9 cellular contexts compared by ENCODE assay signal in the genomic region with DNA sequence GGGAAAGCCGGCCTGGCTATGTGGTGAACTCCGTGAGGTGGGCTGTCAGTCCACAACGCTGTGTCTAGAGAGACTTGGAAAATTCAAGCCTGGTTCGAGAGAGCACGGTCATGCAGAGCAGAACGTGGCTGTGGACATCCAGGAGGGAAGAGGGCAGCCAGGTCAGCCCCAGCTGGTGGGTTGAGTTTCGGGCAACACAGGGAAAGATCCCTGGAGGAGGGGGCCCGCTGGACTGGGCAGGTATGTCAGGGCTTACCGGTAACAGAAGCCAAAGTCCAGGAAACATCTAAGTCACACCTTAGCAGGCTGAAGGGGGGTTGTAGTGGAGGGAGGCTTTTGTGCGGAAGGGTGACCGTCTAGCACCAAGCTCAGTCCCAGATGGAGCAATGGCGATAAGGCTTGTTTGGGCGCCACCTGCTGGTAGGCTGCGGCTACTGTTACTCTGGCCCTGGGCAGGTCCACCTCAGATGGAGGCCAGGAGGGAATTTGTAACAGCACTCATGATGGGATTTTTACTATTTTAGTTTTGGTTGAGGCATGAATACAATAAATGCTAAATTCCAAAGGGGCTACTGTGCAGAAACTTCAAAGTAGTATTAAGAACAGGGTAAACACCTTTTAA.
DNase-seq lines count a peak whose midpoint lies in the region; ATAC-seq, FAIRE-seq and TF ChIP-seq lines count a peak whose summit lies in the region.
"Had no signal": no experiment of that assay in that cellular context is flagged by ENCODE, and none has a peak within 500 bp of the region (broad histone marks: within the 10 kb centered on the region; RNA-seq: fewer than 3 reads in every experiment).

No MANE protein-coding gene starts in this region.

- TF ChIP-seq EP300 in esophagus muscularis mucosa (IDR thresholded peaks at IDR 0.05), result no peak

- H3K9me3 ChIP-seq in esophagus muscularis mucosa, result no peaks in the 10 kb centered on the region

- H3K27ac ChIP-seq in esophagus muscularis mucosa (replicated peaks in 1 of 4), result no peak overlapping the region

- POLR2A ChIA-PET in naive thymus-derived CD8-positive, alpha-beta T cell (lab: Charles Lee), result no interaction called here

- H3K4me1 ChIP-seq in esophagus muscularis mucosa, result peaks cover 0 to 4% (median 2%) of the 10 kb centered on the region in 4 donors

- WGBS in esophagus muscularis mucosa, result 42% methylated on average over 14 of the region's 14 CpGs

- H3K27ac Mint-ChIP-seq in naive thymus-derived CD8-positive, alpha-beta T cell, result peak overlapping the region in 1 of 10 donors; percentile 83
- no peak overlapping the region for H3K27ac Mint-ChIP-seq in stimulated activated memory B cell treated with anti-CD40 and anti-IgM and Interleukin-4, amounts not matched to agents 10 μg/mL and 1 μg/mL and 100 μg/mL, for 72 hours

- no peak for TF ChIP-seq POLR2A in esophagus muscularis mucosa (IDR thresholded peaks at IDR 0.05; ENCODE audit: low read depth)

- H3K4me3 Mint-ChIP-seq in naive thymus-derived CD8-positive, alpha-beta T cell, result peak overlapping the region in 1 of 10 donors; percentile 45
- H3K4me3 Mint-ChIP-seq in stimulated activated memory B cell treated with anti-CD40 and anti-IgM and Interleukin-4, amounts not matched to agents 10 μg/mL and 1 μg/mL and 100 μg/mL, for 72 hours, result no peak overlapping the region

- intact Hi-C loops in esophagus muscularis mucosa (cut with DNase I), result loop anchor here (10.0 kb wide), 1 partner anchor 450 kb away; a partner anchor contains a TSS

- peak; percentile 29 for DNase-seq in D721Med (ENCODE audit: insufficient read length, low spot score)
- peak; percentile 19 for DNase-seq in NOMO-1 treated with dmso at 0.1 percent for 144 hours (lab: John Stamatoyannopoulos, UW; ENCODE audit: unreplicated experiment)
- DNase-seq in activated CD8-positive, alpha-beta memory T cell treated with anti-CD3 and anti-CD28 coated beads, Interleukin-2, amount 50 U/mL, for 48 hours, result peak; percentile 93
- DNase-seq in esophagus muscularis mucosa (ENCODE audit: extremely low spot score), result peak; percentile 93
- DNase-seq in naive thymus-derived CD8-positive, alpha-beta T cell, result peak; percentile 10 to 71 (median 56)

- H3K27me3 Mint-ChIP-seq in naive thymus-derived CD8-positive, alpha-beta T cell, result peaks cover 0 to 11% (median 4%) of the 10 kb centered on the region in 5 donors
- peaks cover 9% of the 10 kb centered on the region for H3K27me3 Mint-ChIP-seq in stimulated activated memory B cell treated with anti-CD40 and anti-IgM and Interleukin-4, amounts not matched to agents 10 μg/mL and 1 μg/mL and 100 μg/mL, for 72 hours

- no peaks in the 10 kb centered on the region for H3K36me3 ChIP-seq in esophagus muscularis mucosa

- H3K4me1 Mint-ChIP-seq in naive thymus-derived CD8-positive, alpha-beta T cell, result peaks cover 0 to 12% (median 2%) of the 10 kb centered on the region in 4 donors
- H3K4me1 Mint-ChIP-seq in stimulated activated memory B cell treated with anti-CD40 and anti-IgM and Interleukin-4, amounts not matched to agents 10 μg/mL and 1 μg/mL and 100 μg/mL, for 72 hours, result peaks cover 12% of the 10 kb centered on the region

- FAIRE-seq in D721Med (lab: Jason Lieb, UNC), result no peak
- FAIRE-seq: colon had no signal

- TF ChIP-seq CTCF in D721Med (IDR thresholded peaks at IDR 0.05; ENCODE audit: insufficient read depth, missing control alignments), result peak; percentile 91
- peak; percentile 81 to 94 (median 90) for TF ChIP-seq CTCF in esophagus muscularis mucosa (IDR thresholded peaks at IDR 0.05)

- H3K4me3 ChIP-seq in esophagus muscularis mucosa, result no peak overlapping the region

- no peaks in the 10 kb centered on the region for H3K9me3 Mint-ChIP-seq in naive thymus-derived CD8-positive, alpha-beta T cell
- H3K9me3 Mint-ChIP-seq in stimulated activated memory B cell treated with anti-CD40 and anti-IgM and Interleukin-4, amounts not matched to agents 10 μg/mL and 1 μg/mL and 100 μg/mL, for 72 hours, result no peaks in the 10 kb centered on the region

- H3K27me3 ChIP-seq in esophagus muscularis mucosa, result no peaks in the 10 kb centered on the region

- ATAC-seq in GM21360 (IDR thresholded peaks at IDR 0.05; ENCODE audit: unreplicated experiment) (peak; percentile 85), HG03571 (IDR thresholded peaks at IDR 0.05; ENCODE audit: unreplicated experiment) (peak; percentile 91)
- peak; percentile 65 to 83 for ATAC-seq in naive thymus-derived CD8-positive, alpha-beta T cell
- ATAC-seq in stimulated activated memory B cell treated with anti-CD40 and anti-IgM and Interleukin-4, amounts not matched to agents 10 μg/mL and 1 μg/mL and 100 μg/mL, for 72 hours, result peak; percentile 87

- no peaks in the 10 kb centered on the region for H3K36me3 Mint-ChIP-seq in naive thymus-derived CD8-positive, alpha-beta T cell
- no peaks in the 10 kb centered on the region for H3K36me3 Mint-ChIP-seq in stimulated activated memory B cell treated with anti-CD40 and anti-IgM and Interleukin-4, amounts not matched to agents 10 μg/mL and 1 μg/mL and 100 μg/mL, for 72 hours

Comparison
In these comparisons a context has a peak if more than half of its experiments do, and no peak if none do; other contexts are left out.
1. DNase-seq: peak in every context shown above with its lines; median percentile 93 in activated CD8-positive, alpha-beta memory T cell treated with anti-CD3 and anti-CD28 coated beads, Interleukin-2, amount 50 U/mL, for 48 hours; 93 in esophagus muscularis mucosa; 56 in naive thymus-derived CD8-positive, alpha-beta T cell; 29 in D721Med; 19 in NOMO-1 treated with dmso at 0.1 percent for 144 hours.